8 cellular contexts compared by ENCODE assay signal in the genomic region with DNA sequence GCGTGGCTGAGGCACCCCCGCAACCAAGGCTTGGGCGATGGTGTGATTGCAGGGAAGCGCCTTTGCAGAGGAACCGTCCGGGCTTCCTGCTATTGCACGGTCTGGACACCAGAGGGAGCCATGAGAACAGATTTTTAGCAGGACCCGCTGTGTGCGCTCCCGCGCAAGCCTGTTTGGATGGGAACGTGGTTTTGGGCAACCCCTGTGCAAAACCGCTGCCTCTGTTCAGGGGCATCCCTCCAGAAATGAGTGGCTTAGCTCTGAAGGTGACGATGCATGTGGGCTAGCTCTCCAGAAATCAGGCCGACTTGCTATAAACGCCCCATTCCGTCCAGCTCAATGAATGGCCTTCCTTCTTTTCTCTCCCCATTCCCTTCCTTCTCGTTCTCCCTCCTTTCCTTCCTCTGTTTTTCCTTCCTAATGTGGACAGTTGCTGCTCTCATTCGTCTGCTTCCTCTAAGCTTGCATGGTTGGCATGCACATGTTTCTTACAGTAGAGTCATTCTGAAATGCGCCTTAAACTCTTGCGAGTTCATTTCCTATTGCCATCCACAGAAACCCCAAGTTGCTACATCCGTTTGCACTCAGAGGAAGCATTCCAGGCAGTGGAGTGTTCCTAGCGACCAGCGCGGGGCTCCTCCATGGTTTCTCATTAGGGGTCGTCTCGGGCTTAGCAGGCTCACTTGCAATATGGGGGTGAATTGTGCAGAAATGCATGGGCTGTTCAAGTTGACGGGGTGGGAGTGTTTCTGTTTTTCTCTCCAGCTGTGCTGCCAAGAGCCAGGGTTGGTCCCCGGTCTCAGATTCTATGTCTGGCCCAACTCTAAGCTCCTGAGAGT.
DNase-seq lines count a peak whose midpoint lies in the region; ATAC-seq and TF ChIP-seq lines count a peak whose summit lies in the region.

No MANE protein-coding gene starts in this region.

- no peaks in the 10 kb centered on the region for H3K79me2 ChIP-seq in trophoblast cell (ENCODE audit: control insufficient read depth, insufficient read depth, low read length, poor library complexity)

- intact Hi-C loops in Right ventricle myocardium superior (cut with DNase I), result loop anchor here (10.0 kb wide), 1 partner anchor 905 kb away; no protein-coding TSS in a partner anchor

- no peak overlapping the region for H4K8ac ChIP-seq in trophoblast cell (ENCODE audit: low read depth, low read length)

- TF ChIP-seq POLR2A in tibial nerve (IDR thresholded peaks at IDR 0.05), result no peak

- H3K18ac ChIP-seq in trophoblast cell (ENCODE audit: low read length), result no peak overlapping the region

- no peak overlapping the region for H2BK12ac ChIP-seq in trophoblast cell (ENCODE audit: low read length)

- WGBS in trophoblast cell (ENCODE audit: extremely low coverage, insufficient coverage, insufficient read length), result no CpG with 5 or more reads among the region's 29 CpGs
- WGBS in tibial nerve, 2 donors, result 3 to 5% methylated on average over 27 to 28 of the region's 29 CpGs

- no peak overlapping the region for H4K91ac ChIP-seq in trophoblast cell (ENCODE audit: low read depth, low read length)

- no peak overlapping the region for H2AK5ac ChIP-seq in trophoblast cell (ENCODE audit: low read length)

- DNase-seq in AML-193 (lab: John Stamatoyannopoulos, UW), result peak; percentile 3 to 30
- peak in 49 of 76 experiments; percentile 0 to 65 (median 17) for DNase-seq in HUDEP-2 (lab: John Stamatoyannopoulos, UW; ENCODE audit: unreplicated experiment in 76 of 76)
- peak; percentile 78 to 85 for DNase-seq in SJCRH30
- DNase-seq in activated naive CD4-positive, alpha-beta T cell treated with anti-CD3 and anti-CD28 coated beads, Interleukin-2, amount 50 U/mL, for 16 hours, result peak; percentile 51
- DNase-seq in Right ventricle myocardium superior, result peak; percentile 74
- DNase-seq in trophoblast cell, result peak; percentile 27 to 70
- peak; percentile 57 to 70 for DNase-seq in tibial nerve (ENCODE audit: low spot score in 2 of 2)

- no peak overlapping the region for H3K4ac ChIP-seq in trophoblast cell (ENCODE audit: low read depth, low read length)

- H3K4me2 ChIP-seq in trophoblast cell (ENCODE audit: low read length), result peak overlapping the region; percentile 4

- H3K27me3 ChIP-seq in SJCRH30 (no peaks in the 10 kb centered on the region), trophoblast cell (ENCODE audit: insufficient read depth, low read length) (no peaks in the 10 kb centered on the region), tibial nerve (no peaks in the 10 kb centered on the region)

- H3K4me3 ChIP-seq in SJCRH30, result peak overlapping the region; percentile 7; the same call in 1 of the 2 replicates
- no peak overlapping the region for H3K4me3 ChIP-seq in trophoblast cell (ENCODE audit: low read depth, low read length)
- peak overlapping the region in 3 of 4 donors; percentile 2 to 28 (median 25) for H3K4me3 ChIP-seq in tibial nerve

- H2BK5ac ChIP-seq in trophoblast cell (ENCODE audit: low read depth, low read length, poor library complexity), result no peak overlapping the region

- H2BK120ac ChIP-seq in trophoblast cell (ENCODE audit: insufficient read depth, low read length, poor library complexity), result no peak overlapping the region

- ATAC-seq in GM19035 (IDR thresholded peaks at IDR 0.05; ENCODE audit: unreplicated experiment) (peak; percentile 69), Right ventricle myocardium superior (ENCODE audit: poor library complexity) (peak; percentile 88)

- TF ChIP-seq CTCF in tibial nerve (IDR thresholded peaks at IDR 0.05), result peak; percentile 82 to 93 (median 89)

- H3K36me3 ChIP-seq in SJCRH30, result no peaks in the 10 kb centered on the region
- H3K36me3 ChIP-seq in trophoblast cell (ENCODE audit: control insufficient read depth in 1 of 2, insufficient read depth in 2 of 2, low read length in 2 of 2), result no peaks in the 10 kb centered on the region
- no peaks in the 10 kb centered on the region for H3K36me3 ChIP-seq in tibial nerve

- peaks cover 5% of the 10 kb centered on the region for H3K4me1 ChIP-seq in SJCRH30
- no peaks in the 10 kb centered on the region for H3K4me1 ChIP-seq in trophoblast cell (ENCODE audit: control insufficient read depth in 1 of 2, insufficient read depth in 2 of 2, low read length in 2 of 2)
- H3K4me1 ChIP-seq in tibial nerve, result peaks cover 0 to 14% (median 4%) of the 10 kb centered on the region in 4 donors

- H3K27ac ChIP-seq in SJCRH30, result no peak overlapping the region
- H3K27ac ChIP-seq in trophoblast cell (ENCODE audit: low read depth, low read length), result no peak overlapping the region
- H3K27ac ChIP-seq in tibial nerve, result no peak overlapping the region

- H2AFZ ChIP-seq in trophoblast cell (ENCODE audit: insufficient read depth, low read length, poor library complexity), result no peak overlapping the region

- no peak overlapping the region for H4K12ac ChIP-seq in trophoblast cell (ENCODE audit: low read depth, low read length)

- no peak overlapping the region for H3K9ac ChIP-seq in trophoblast cell (ENCODE audit: low read length)

- no peak overlapping the region for H3K23ac ChIP-seq in trophoblast cell (ENCODE audit: low read length)

- H3K79me1 ChIP-seq in trophoblast cell (ENCODE audit: low read length), result no peaks in the 10 kb centered on the region

- TF ChIP-seq EP300 in tibial nerve (IDR thresholded peaks at IDR 0.05), result no peak

- H3K9me3 ChIP-seq in SJCRH30 (replicated peaks), result no peaks in the 10 kb centered on the region
- H3K9me3 ChIP-seq in trophoblast cell (ENCODE audit: insufficient read depth, low read depth, low read length), result no peaks in the 10 kb centered on the region
- peaks cover 0 to 2% (median 0%) of the 10 kb centered on the region in 4 donors for H3K9me3 ChIP-seq in tibial nerve

- H3K14ac ChIP-seq in trophoblast cell (ENCODE audit: low read length), result no peak overlapping the region

Comparison
In these comparisons a context has a peak if more than half of its experiments do, and no peak if none do; other contexts are left out.
1. DNase-seq: peak in every context shown above with its lines; median percentile 82 in SJCRH30; 74 in Right ventricle myocardium superior; 64 in tibial nerve; 51 in activated naive CD4-positive, alpha-beta T cell treated with anti-CD3 and anti-CD28 coated beads, Interleukin-2, amount 50 U/mL, for 16 hours; 48 in trophoblast cell; 17 in HUDEP-2; 16 in AML-193.